1 cellular context compared by ENCODE assay signal in genomic region chr2:219279151-219279915, GRCh38.
TF ChIP-seq lines count a peak whose summit lies in the region.

TSS of gene DNAJB2 (plus strand) at chr2:219279366. CDS start at chr2:219279834, 468 bp downstream.

TF ChIP-seq in HEK293, 187 proteins besides CTCF, POLR2A, EP300 and RAD21 (continued from another document):
- TF ChIP-seq ZBTB26 (tag by site-specific recombination; optimal IDR thresholded peaks at IDR 0.05) (peak; percentile 77), GLIS1 (tag by site-specific recombination; IDR thresholded peaks at IDR 0.05) (peak; percentile 82), ZBTB10 (tag by site-specific recombination; IDR thresholded peaks at IDR 0.05) (no peak; the same call in none of the 2 replicates), ZNF24 (tag by site-specific recombination; IDR thresholded peaks at IDR 0.05) (no peak), ZNF624 (tag by site-specific recombination; IDR thresholded peaks at IDR 0.05) (no peak), ZNF610 (tag by site-specific recombination; IDR thresholded peaks at IDR 0.05; ENCODE audit: borderline replicate concordance) (0 out of 2 replicates have a peak, but pooled peaks have one; percentile 28), ZNF600 (tag by site-specific recombination; IDR thresholded peaks at IDR 0.05) (0 out of 2 replicates have a peak, but pooled peaks have one; percentile 1), ZNF449 (tag by site-specific recombination; IDR thresholded peaks at IDR 0.05) (no peak), ZNF571 (tag by site-specific recombination; IDR thresholded peaks at IDR 0.05) (no peak)
